18 cellular contexts compared by ENCODE assay signal in the genomic region with DNA sequence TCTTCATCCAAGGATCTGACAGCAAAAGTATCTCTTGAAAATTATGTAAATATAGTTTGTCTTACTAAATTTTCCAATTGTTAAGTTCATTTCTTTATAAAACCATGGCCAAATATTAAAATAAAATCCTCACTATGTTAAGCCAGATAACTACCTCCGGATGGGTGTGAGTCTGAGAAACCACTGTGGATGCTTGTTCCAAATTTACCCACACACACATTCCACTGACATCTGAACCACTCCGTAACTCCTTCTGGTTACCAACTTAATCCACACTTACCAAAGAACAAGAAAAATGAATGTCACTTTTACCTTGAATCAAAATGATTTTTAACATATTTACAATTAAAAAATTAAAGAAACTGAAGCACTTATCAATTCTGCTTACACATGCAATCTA. TPM values are rescaled to one million over a fixed set of nuclear protein-coding genes. Genes with fewer than 3 reads are reported as not detected.
DNase-seq lines count a peak whose midpoint lies in the region; ATAC-seq, FAIRE-seq and TF ChIP-seq lines count a peak whose summit lies in the region.
"Had no signal": no experiment of that assay in that cellular context is flagged by ENCODE, and none has a peak within 500 bp of the region (broad histone marks: within the 10 kb centered on the region; RNA-seq: fewer than 3 reads in every experiment).

No MANE protein-coding gene starts in this region.

- H3K27me3 Mint-ChIP-seq in osteocyte (ENCODE audit: unreplicated experiment), result no peaks in the 10 kb centered on the region
- peaks cover 0 to 6% (median 0%) of the 10 kb centered on the region in 5 donors for H3K27me3 Mint-ChIP-seq in naive thymus-derived CD8-positive, alpha-beta T cell
- H3K27me3 Mint-ChIP-seq: activated T-helper 17 cell treated with anti-CD3 and anti-CD28 coated beads, Interleukin-2, amount 50 U/mL, for 72 hours had no signal

- no peak overlapping the region for H3K4me3 ChIP-seq in BLaER1 treated with 17β-estradiol and CSF1 and Interleukin-3, amounts not matched to agents 10 nM and 100 nM
- no peak overlapping the region for H3K4me3 ChIP-seq in RWPE2 (ENCODE audit: severe bottlenecking)
- H3K4me3 ChIP-seq in endothelial cell of umbilical vein (replicated peaks in 1 of 3; ENCODE audit: insufficient read depth in 1 of 3, low read depth in 1 of 3, low read length in 3 of 3), result no peak overlapping the region
- H3K4me3 ChIP-seq: adrenal gland had no signal

- H3K79me2 ChIP-seq in endothelial cell of umbilical vein (ENCODE audit: control insufficient read depth, insufficient read depth, low read length), result no peaks in the 10 kb centered on the region

- dilution Hi-C loops in endothelial cell of umbilical vein (cut with MboI; ENCODE audit: extremely low pct_ligation_motif_present, low sequenced_read_pairs), result no loop called here

- peaks cover 0 to 91% (median 25%) of the 10 kb centered on the region in 11 experiments; a peak in 13 of 22 replicates for H4K20me1 ChIP-seq in BLaER1 treated with 17β-estradiol and CSF1 and Interleukin-3, amounts not matched to agents 10 nM and 100 nM
- H4K20me1 ChIP-seq in endothelial cell of umbilical vein (replicated peaks; ENCODE audit: control insufficient read depth, extremely low read depth, insufficient read depth, low read length), result no peaks in the 10 kb centered on the region

- no peaks in the 10 kb centered on the region for H3K36me3 ChIP-seq in BLaER1 treated with 17β-estradiol and CSF1 and Interleukin-3, amounts not matched to agents 10 nM and 100 nM
- H3K36me3 ChIP-seq in RWPE2 (ENCODE audit: low read depth), result peaks cover 7% of the 10 kb centered on the region; the same call in 1 of the 2 replicates
- no peaks in the 10 kb centered on the region for H3K36me3 ChIP-seq in endothelial cell of umbilical vein (ENCODE audit: control insufficient read depth in 2 of 2, extremely low read depth in 1 of 2, insufficient read depth in 2 of 2, low read length in 2 of 2)
- H3K36me3 ChIP-seq: adrenal gland had no signal

- H3K9me3 ChIP-seq in BLaER1 treated with 17β-estradiol and CSF1 and Interleukin-3, amounts not matched to agents 10 nM and 100 nM (replicated peaks in 1 of 11), result no peaks in the 10 kb centered on the region
- H3K9me3 ChIP-seq in RWPE2 (ENCODE audit: severe bottlenecking) (no peaks in the 10 kb centered on the region), endothelial cell of umbilical vein (replicated peaks; ENCODE audit: control insufficient read depth, insufficient read depth, low read length) (no peaks in the 10 kb centered on the region)
- H3K9me3 ChIP-seq: adrenal gland had no signal

- peak overlapping the region in 10 of 11 experiments; percentile 51 to 84 (median 67); a peak in 21 of 22 replicates for H3K4me2 ChIP-seq in BLaER1 treated with 17β-estradiol and CSF1 and Interleukin-3, amounts not matched to agents 10 nM and 100 nM
- H3K4me2 ChIP-seq in endothelial cell of umbilical vein (ENCODE audit: insufficient read depth, low read length), result peak overlapping the region; percentile 60

- no peak for TF ChIP-seq POLR2A in endothelial cell of umbilical vein (IDR thresholded peaks at IDR 0.05; ENCODE audit: low read depth, low read length)

- intact Hi-C loops in endothelial cell of umbilical vein (cut with micrococcal nuclease), result loop anchor here (1.0 to 5.0 kb wide), 4 partner anchors 20 to 92 kb away; a partner anchor contains a TSS

- no peak overlapping the region for H3K9ac ChIP-seq in BLaER1 treated with 17β-estradiol and CSF1 and Interleukin-3, amounts not matched to agents 10 nM and 100 nM
- no peak overlapping the region for H3K9ac ChIP-seq in endothelial cell of umbilical vein (replicated peaks; ENCODE audit: extremely low read depth, insufficient read depth, low read length)

- BruUV-seq in endothelial cell of umbilical vein (replicated peaks; lab: Mats Ljungman, UMichigan), result no TSS peak

- H3K9me1 ChIP-seq in endothelial cell of umbilical vein (replicated peaks; ENCODE audit: control insufficient read depth, extremely low read depth, insufficient read depth, low read length), result no peaks in the 10 kb centered on the region

- no peak overlapping the region for H3K27ac ChIP-seq in BLaER1 treated with 17β-estradiol and CSF1 and Interleukin-3, amounts not matched to agents 10 nM and 100 nM
- peak overlapping the region; percentile 54 for H3K27ac ChIP-seq in RWPE2 (ENCODE audit: poor library complexity, severe bottlenecking)
- no peak overlapping the region for H3K27ac ChIP-seq in endothelial cell of umbilical vein (ENCODE audit: insufficient read depth, low read depth, low read length)
- H3K27ac ChIP-seq: adrenal gland had no signal

- H3K9me3 Mint-ChIP-seq in osteocyte (ENCODE audit: unreplicated experiment), result no peaks in the 10 kb centered on the region
- H3K9me3 Mint-ChIP-seq in naive thymus-derived CD8-positive, alpha-beta T cell, result no peaks in the 10 kb centered on the region
- H3K9me3 Mint-ChIP-seq: activated T-helper 17 cell treated with anti-CD3 and anti-CD28 coated beads, Interleukin-2, amount 50 U/mL, for 72 hours; naive thymus-derived CD4-positive, alpha-beta T cell had no signal

- no peak overlapping the region for H2AFZ ChIP-seq in endothelial cell of umbilical vein (ENCODE audit: low read depth, low read length)

- peak overlapping the region; percentile 53 for H3K4me3 Mint-ChIP-seq in osteocyte (ENCODE audit: unreplicated experiment)
- no peak overlapping the region for H3K4me3 Mint-ChIP-seq in naive thymus-derived CD8-positive, alpha-beta T cell
- H3K4me3 Mint-ChIP-seq: activated CD8-positive, alpha-beta T cell treated with anti-CD3 and anti-CD28 coated beads, Interleukin-2, amount 10 ng/mL, durations not matched to agents 7 days and 5 days; naive thymus-derived CD4-positive, alpha-beta T cell had no signal

- CTCF ChIA-PET in endothelial cell of umbilical vein (lab: Charles Lee), result interaction anchor here (0.9 to 1.2 kb wide), 5 partner anchors 10 to 92 kb away, joined by 3 to 6 read pairs (median 3); no protein-coding TSS in a partner anchor

- peaks cover 74 to 95% (median 80%) of the 10 kb centered on the region in 10 experiments for H3K4me1 ChIP-seq in BLaER1 treated with 17β-estradiol and CSF1 and Interleukin-3, amounts not matched to agents 10 nM and 100 nM
- H3K4me1 ChIP-seq in RWPE2 (ENCODE audit: insufficient read depth, poor library complexity, severe bottlenecking) (peaks cover 35% of the 10 kb centered on the region), endothelial cell of umbilical vein (ENCODE audit: control insufficient read depth, extremely low read depth, insufficient read depth, low read length) (peaks cover 12% of the 10 kb centered on the region)

- TF ChIP-seq CTCF in RWPE2 (IDR thresholded peaks at IDR 0.05; ENCODE audit: poor library complexity, severe bottlenecking) (no peak), endothelial cell of umbilical vein (IDR thresholded peaks at IDR 0.05; ENCODE audit: extremely low read depth in 1 of 2, insufficient read depth in 1 of 2, low read depth in 1 of 2, low read length in 2 of 2) (no peak), osteocyte (IDR thresholded peaks at IDR 0.05) (no peak)

- DNase-seq in RWPE2 (ENCODE audit: low spot score) (no peak), endothelial cell of umbilical vein (ENCODE audit: low read depth, low spot score) (no peak), osteocyte (ENCODE audit: extremely low spot score, unreplicated experiment) (no peak), NCI-H774 (lab: John Stamatoyannopoulos, UW) (no peak), T-helper 2 cell (no peak)
- no peak for DNase-seq in naive thymus-derived CD8-positive, alpha-beta T cell
- DNase-seq: activated CD8-positive, alpha-beta T cell treated with anti-CD3 and anti-CD28 coated beads, Interleukin-2, amount 10 ng/mL, durations not matched to agents 7 days and 5 days; adrenal gland; C1 segment of cervical spinal cord; DMS153; hippocampal formation; naive thymus-derived CD4-positive, alpha-beta T cell; NCI-H1436 treated with DMSO at 0.1 percent for 48 hours; NCI-H446 had no signal

- H3K27ac Mint-ChIP-seq in osteocyte (ENCODE audit: unreplicated experiment), result peak overlapping the region; percentile 86
- H3K27ac Mint-ChIP-seq in naive thymus-derived CD8-positive, alpha-beta T cell, result no peak overlapping the region
- H3K27ac Mint-ChIP-seq: activated CD8-positive, alpha-beta T cell treated with anti-CD3 and anti-CD28 coated beads, Interleukin-2, amount 10 ng/mL, durations not matched to agents 7 days and 5 days; naive thymus-derived CD4-positive, alpha-beta T cell had no signal

- H3K36me3 Mint-ChIP-seq in osteocyte (ENCODE audit: unreplicated experiment), result no peaks in the 10 kb centered on the region
- no peaks in the 10 kb centered on the region for H3K36me3 Mint-ChIP-seq in naive thymus-derived CD8-positive, alpha-beta T cell
- H3K36me3 Mint-ChIP-seq: naive thymus-derived CD4-positive, alpha-beta T cell had no signal

- H3K27me3 ChIP-seq in BLaER1 treated with 17β-estradiol and CSF1 and Interleukin-3, amounts not matched to agents 10 nM and 100 nM, result no peaks in the 10 kb centered on the region
- H3K27me3 ChIP-seq in RWPE2 (ENCODE audit: insufficient read depth, poor library complexity, severe bottlenecking) (no peaks in the 10 kb centered on the region), endothelial cell of umbilical vein (ENCODE audit: control insufficient read depth in 2 of 2, insufficient read depth in 2 of 2, low read length in 2 of 2) (no peaks in the 10 kb centered on the region)
- H3K27me3 ChIP-seq: adrenal gland had no signal

- H3K4me1 Mint-ChIP-seq in osteocyte (ENCODE audit: unreplicated experiment), result peaks cover 91% of the 10 kb centered on the region
- H3K4me1 Mint-ChIP-seq in naive thymus-derived CD8-positive, alpha-beta T cell, result peaks cover 12 to 37% (median 18%) of the 10 kb centered on the region in 4 donors

- POLR2A ChIA-PET in endothelial cell of umbilical vein (lab: Charles Lee), result no interaction called here
- POLR2A ChIA-PET in naive thymus-derived CD8-positive, alpha-beta T cell (lab: Charles Lee), result no interaction called here

- FAIRE-seq in endothelial cell of umbilical vein (lab: Jason Lieb, UNC), result no peak
- FAIRE-seq: colon had no signal

- ATAC-seq in RWPE2 (ENCODE audit: low read depth) (no peak), GM19328 (IDR thresholded peaks at IDR 0.05; ENCODE audit: unreplicated experiment) (no peak)
- ATAC-seq in naive thymus-derived CD8-positive, alpha-beta T cell, result no peak
- ATAC-seq: activated CD8-positive, alpha-beta T cell treated with anti-CD3 and anti-CD28 coated beads, Interleukin-2, amount 10 ng/mL, durations not matched to agents 7 days and 5 days; activated T-helper 17 cell treated with anti-CD3 and anti-CD28 coated beads, Interleukin-2, amount 50 U/mL, for 72 hours; naive thymus-derived CD4-positive, alpha-beta T cell had no signal

RNA-seq across cellular contexts. Expression of a gene that starts 19.7 kb away (rescaled TPM):
- total RNA-seq in endothelial cell of umbilical vein (11.1 and 11.2 TPM in 2 replicates), osteocyte (63.9 and 66.6 TPM in 2 replicates)
- polyA plus RNA-seq in endothelial cell of umbilical vein, result 8.6 and 12.2 TPM in 2 replicates
- 6.0 and 7.0 TPM in 2 replicates for polyA plus RNA-seq in endothelial cell of umbilical vein (2011; cell fraction: cytosol; rRNA removed)
- 18.5 and 19.0 TPM in 2 replicates for polyA plus RNA-seq in endothelial cell of umbilical vein (2011; cell fraction: nucleus; rRNA removed)
- 6.6 and 10.1 TPM in 2 replicates for polyA plus RNA-seq in endothelial cell of umbilical vein (2012)
- 8.7 and 10.8 TPM in 2 replicates for polyA minus RNA-seq in endothelial cell of umbilical vein
- polyA minus RNA-seq in endothelial cell of umbilical vein (2011; cell fraction: cytosol; rRNA and poly(A)+ RNA removed), result 6.2 TPM
- polyA minus RNA-seq in endothelial cell of umbilical vein (2011; cell fraction: nucleus; rRNA and poly(A)+ RNA removed), result 9.4 and 11.1 TPM in 2 replicates
- 1 to 10 TPM; 8.1 to 8.6 TPM for total RNA-seq in naive thymus-derived CD8-positive, alpha-beta T cell
- polyA plus RNA-seq in naive thymus-derived CD8-positive, alpha-beta T cell, result 1 to 10 TPM in 2 of 3 donors, under 1 TPM in 1; 0.77 to 4.1 (median 2.1) TPM
